In genomic region chrX:2715066-2715600, GRCh38 we compare ENCODE assay signal across 20 cellular contexts. TPM values are rescaled to one million over a fixed set of nuclear protein-coding genes. Genes with fewer than 3 reads are reported as not detected.
DNase-seq lines count a peak whose midpoint lies in the region; ATAC-seq and TF ChIP-seq lines count a peak whose summit lies in the region.
"Had no signal": no experiment of that assay in that cellular context is flagged by ENCODE, and none has a peak within 500 bp of the region (broad histone marks: within the 10 kb centered on the region; RNA-seq: fewer than 3 reads in every experiment).

No MANE protein-coding gene starts in this region.

- no peaks in the 10 kb centered on the region for H3K27me3 Mint-ChIP-seq in T-helper 2 cell treated with Interferon-gamma antibody and Interleukin-4, amounts not matched to agents 5 μg/mL and 100 μg/mL, for 36 hours (ENCODE audit: low read depth)
- H3K27me3 Mint-ChIP-seq in CD4-positive, CD25-positive, alpha-beta regulatory T cell: no peaks in the 10 kb centered on the region
- H3K27me3 Mint-ChIP-seq in activated T-helper 1 cell treated with anti-CD3 and anti-CD28 coated beads, Interleukin-12 subunit alpha, Interleukin-12 subunit beta, Interleukin-2, Interleukin-4 antibody, amounts not matched to agents 30 ng/mL and 10 ng/mL and 1 ng/mL, durations not matched to agents 14 hours and 24 hours and 36 hours (ENCODE audit: insufficient read depth): no peaks in the 10 kb centered on the region
- no peaks in the 10 kb centered on the region for H3K27me3 Mint-ChIP-seq in mesothelial cell of epicardium (ENCODE audit: low read depth)
- H3K27me3 Mint-ChIP-seq: activated B cell treated with CpG ODN at 0.5 μM for 24 hours had no signal

- H3K4me1 Mint-ChIP-seq in T-helper 2 cell treated with Interferon-gamma antibody and Interleukin-4, amounts not matched to agents 5 μg/mL and 100 μg/mL, for 36 hours (ENCODE audit: low read depth): peaks cover 46% of the 10 kb centered on the region
- H3K4me1 Mint-ChIP-seq in CD4-positive, CD25-positive, alpha-beta regulatory T cell: peaks cover 11 to 32% (median 20%) of the 10 kb centered on the region in 4 donors
- peaks cover 43% of the 10 kb centered on the region for H3K4me1 Mint-ChIP-seq in activated T-helper 1 cell treated with anti-CD3 and anti-CD28 coated beads, Interleukin-12 subunit alpha, Interleukin-12 subunit beta, Interleukin-2, Interleukin-4 antibody, amounts not matched to agents 30 ng/mL and 10 ng/mL and 1 ng/mL, durations not matched to agents 14 hours and 24 hours and 36 hours (ENCODE audit: low read depth)
- H3K4me1 Mint-ChIP-seq in mesothelial cell of epicardium: peaks cover 7% of the 10 kb centered on the region

- H3K9me3 ChIP-seq in CD4-positive, CD25-positive, alpha-beta regulatory T cell (ENCODE audit: control insufficient read depth in 2 of 2, low read length in 2 of 2): no peaks in the 10 kb centered on the region
- H3K9me3 ChIP-seq in PC-3 (ENCODE audit: low read length): no peaks in the 10 kb centered on the region
- H3K9me3 ChIP-seq: adrenal gland had no signal

- no peaks in the 10 kb centered on the region for H4K20me1 ChIP-seq in PC-3 (ENCODE audit: low read length)

- CTCF ChIA-PET in PC-3 (lab: Charles Lee): no interaction called here

- no peaks in the 10 kb centered on the region for H3K9me2 ChIP-seq in PC-3 (replicated peaks; ENCODE audit: low read length)

- H3F3A ChIP-seq in PC-3 (ENCODE audit: low read length, unreplicated experiment): no peaks in the 10 kb centered on the region

- no peak overlapping the region for H2AFZ ChIP-seq in PC-3 (ENCODE audit: low read length)

- H3K4me2 ChIP-seq in PC-3 (ENCODE audit: low read length): no peak overlapping the region

- peaks cover 21% of the 10 kb centered on the region for H3K4me1 ChIP-seq in CD4-positive, CD25-positive, alpha-beta regulatory T cell (ENCODE audit: control insufficient read depth, insufficient read depth, low read length, poor library complexity, severe bottlenecking)
- peaks cover 8% of the 10 kb centered on the region; the same call in 1 of the 2 replicates for H3K4me1 ChIP-seq in PC-3 (ENCODE audit: insufficient read depth, low read length)

- no peaks in the 10 kb centered on the region for H3K9me3 Mint-ChIP-seq in T-helper 2 cell treated with Interferon-gamma antibody and Interleukin-4, amounts not matched to agents 5 μg/mL and 100 μg/mL, for 36 hours
- H3K9me3 Mint-ChIP-seq in CD4-positive, CD25-positive, alpha-beta regulatory T cell: no peaks in the 10 kb centered on the region
- H3K9me3 Mint-ChIP-seq in activated T-helper 1 cell treated with anti-CD3 and anti-CD28 coated beads, Interleukin-12 subunit alpha, Interleukin-12 subunit beta, Interleukin-2, Interleukin-4 antibody, amounts not matched to agents 30 ng/mL and 10 ng/mL and 1 ng/mL, durations not matched to agents 14 hours and 24 hours and 36 hours: no peaks in the 10 kb centered on the region
- no peaks in the 10 kb centered on the region for H3K9me3 Mint-ChIP-seq in mesothelial cell of epicardium
- H3K9me3 Mint-ChIP-seq: activated B cell treated with CpG ODN at 0.5 μM for 24 hours had no signal

- no peaks in the 10 kb centered on the region for H3K27me3 ChIP-seq in CD4-positive, CD25-positive, alpha-beta regulatory T cell (ENCODE audit: control insufficient read depth, insufficient read depth, low read length)
- no peaks in the 10 kb centered on the region for H3K27me3 ChIP-seq in PC-3 (ENCODE audit: low read length)
- H3K27me3 ChIP-seq: adrenal gland had no signal

- DNase-seq in T-helper 2 cell treated with Interferon-gamma antibody and Interleukin-4, amounts not matched to agents 5 μg/mL and 100 μg/mL, for 36 hours (ENCODE audit: low spot score): no peak
- DNase-seq in T-helper 2 cell (no peak), mesothelial cell of epicardium (ENCODE audit: low spot score in 2 of 2, unreplicated experiment in 2 of 2) (no peak), PC-3 (no peak)
- no peak for DNase-seq in CD4-positive, CD25-positive, alpha-beta regulatory T cell
- no peak for DNase-seq in activated T-helper 1 cell treated with anti-CD3 and anti-CD28 coated beads, Interleukin-12 subunit alpha, Interleukin-12 subunit beta, Interleukin-2, Interleukin-4 antibody, amounts not matched to agents 30 ng/mL and 10 ng/mL and 1 ng/mL, durations not matched to agents 14 hours and 24 hours and 36 hours (ENCODE audit: low spot score)
- DNase-seq in activated effector memory CD4-positive, alpha-beta T cell treated with Interleukin-2 at 50 U/mL for 16 hours: no peak
- DNase-seq: 8988T; activated B cell treated with CpG ODN at 0.5 μM for 24 hours; adrenal gland; C1 segment of cervical spinal cord; effector CD8-positive, alpha-beta T cell; Karpas-422; NCI-H1092; NCI-H2107; NCI-H524 treated with DMSO at 0.1 percent for 48 hours had no signal

- POLR2A ChIA-PET in PC-3 (lab: Charles Lee; ENCODE audit: unreplicated experiment): no interaction called here

- intact Hi-C loops in activated T-helper 1 cell treated with anti-CD3 and anti-CD28 coated beads, Interleukin-12 subunit alpha, Interleukin-12 subunit beta, Interleukin-2, Interleukin-4 antibody, amounts not matched to agents 30 ng/mL and 10 ng/mL and 1 ng/mL, durations not matched to agents 14 hours and 24 hours and 36 hours (cut with micrococcal nuclease): loop anchor here (10.0 kb wide), 1 partner anchor 1380 kb away; the partner anchor contains the start of gene IL3RA
- intact Hi-C loops in PC-3 (cut with micrococcal nuclease): no loop called here

- TF ChIP-seq CTCF in mesothelial cell of epicardium (IDR thresholded peaks at IDR 0.05; ENCODE audit: unreplicated experiment) (no peak), PC-3 (conservative IDR thresholded peaks at IDR 0.05; ENCODE audit: low read depth, low read length) (no peak)

- no peak for ATAC-seq in CD4-positive, CD25-positive, alpha-beta regulatory T cell (ENCODE audit: low read depth in 2 of 2)
- no peak for ATAC-seq in GM18517 (IDR thresholded peaks at IDR 0.05; ENCODE audit: unreplicated experiment)
- ATAC-seq in PC-3: no peak

- H3K27ac Mint-ChIP-seq in T-helper 2 cell treated with Interferon-gamma antibody and Interleukin-4, amounts not matched to agents 5 μg/mL and 100 μg/mL, for 36 hours: peak overlapping the region; percentile 62
- peak overlapping the region in 2 of 3 donors; percentile 78 to 95 for H3K27ac Mint-ChIP-seq in CD4-positive, CD25-positive, alpha-beta regulatory T cell
- peak overlapping the region; percentile 74 for H3K27ac Mint-ChIP-seq in activated T-helper 1 cell treated with anti-CD3 and anti-CD28 coated beads, Interleukin-12 subunit alpha, Interleukin-12 subunit beta, Interleukin-2, Interleukin-4 antibody, amounts not matched to agents 30 ng/mL and 10 ng/mL and 1 ng/mL, durations not matched to agents 14 hours and 24 hours and 36 hours
- peak overlapping the region; percentile 10 for H3K27ac Mint-ChIP-seq in mesothelial cell of epicardium
- H3K27ac Mint-ChIP-seq: activated B cell treated with CpG ODN at 0.5 μM for 24 hours had no signal

- H3K36me3 ChIP-seq in CD4-positive, CD25-positive, alpha-beta regulatory T cell (ENCODE audit: control insufficient read depth, insufficient read depth, low read length): peaks cover 62% of the 10 kb centered on the region
- peaks cover 12% of the 10 kb centered on the region for H3K36me3 ChIP-seq in PC-3 (ENCODE audit: low read depth, low read length)

- no TSS peak for BruUV-seq in PC-3 (replicated peaks; lab: Mats Ljungman, UMichigan)

- no peak overlapping the region for H3K9ac ChIP-seq in PC-3 (ENCODE audit: low read length)

- H3K79me2 ChIP-seq in PC-3 (ENCODE audit: low read length): peaks cover 25% of the 10 kb centered on the region

- peaks cover 65% of the 10 kb centered on the region for H3K36me3 Mint-ChIP-seq in T-helper 2 cell treated with Interferon-gamma antibody and Interleukin-4, amounts not matched to agents 5 μg/mL and 100 μg/mL, for 36 hours (ENCODE audit: low read depth)
- H3K36me3 Mint-ChIP-seq in CD4-positive, CD25-positive, alpha-beta regulatory T cell: peaks cover 25% of the 10 kb centered on the region
- H3K36me3 Mint-ChIP-seq in activated T-helper 1 cell treated with anti-CD3 and anti-CD28 coated beads, Interleukin-12 subunit alpha, Interleukin-12 subunit beta, Interleukin-2, Interleukin-4 antibody, amounts not matched to agents 30 ng/mL and 10 ng/mL and 1 ng/mL, durations not matched to agents 14 hours and 24 hours and 36 hours (ENCODE audit: low read depth): peaks cover 61% of the 10 kb centered on the region
- peaks cover 36% of the 10 kb centered on the region for H3K36me3 Mint-ChIP-seq in mesothelial cell of epicardium

- H3K4me3 Mint-ChIP-seq in T-helper 2 cell treated with Interferon-gamma antibody and Interleukin-4, amounts not matched to agents 5 μg/mL and 100 μg/mL, for 36 hours: peak overlapping the region; percentile 3
- H3K4me3 Mint-ChIP-seq in CD4-positive, CD25-positive, alpha-beta regulatory T cell: peak overlapping the region in 1 of 4 donors; percentile 5
- peak overlapping the region; percentile 17 for H3K4me3 Mint-ChIP-seq in activated T-helper 1 cell treated with anti-CD3 and anti-CD28 coated beads, Interleukin-12 subunit alpha, Interleukin-12 subunit beta, Interleukin-2, Interleukin-4 antibody, amounts not matched to agents 30 ng/mL and 10 ng/mL and 1 ng/mL, durations not matched to agents 14 hours and 24 hours and 36 hours
- no peak overlapping the region for H3K4me3 Mint-ChIP-seq in mesothelial cell of epicardium
- H3K4me3 Mint-ChIP-seq: activated B cell treated with CpG ODN at 0.5 μM for 24 hours had no signal

- H3K4me3 ChIP-seq in CD4-positive, CD25-positive, alpha-beta regulatory T cell (ENCODE audit: low read depth, low read length): no peak overlapping the region
- H3K4me3 ChIP-seq in PC-3 (ENCODE audit: low read length): no peak overlapping the region
- H3K4me3 ChIP-seq: adrenal gland had no signal

- H3K27ac ChIP-seq in CD4-positive, CD25-positive, alpha-beta regulatory T cell (ENCODE audit: insufficient read depth, low read length, poor library complexity, severe bottlenecking): no peak overlapping the region
- no peak overlapping the region for H3K27ac ChIP-seq in PC-3 (ENCODE audit: low read length)
- H3K27ac ChIP-seq: adrenal gland had no signal

RNA-seq across cellular contexts. Expression of gene CD99, which starts 24.0 kb away (rescaled TPM):
- total RNA-seq in CD4-positive, CD25-positive, alpha-beta regulatory T cell: 286 TPM
- polyA plus RNA-seq in CD4-positive, CD25-positive, alpha-beta regulatory T cell: 100 to 1,000 TPM; 291 to 459 (median 385) TPM
- 421 and 437 TPM in 2 replicates for total RNA-seq in activated T-helper 1 cell treated with anti-CD3 and anti-CD28 coated beads, Interleukin-12 subunit alpha, Interleukin-12 subunit beta, Interleukin-2, Interleukin-4 antibody, amounts not matched to agents 30 ng/mL and 10 ng/mL and 1 ng/mL, durations not matched to agents 14 hours and 24 hours and 36 hours
- total RNA-seq in mesothelial cell of epicardium: 244 to 260 TPM (median 248 TPM) in 3 replicates
- 202 and 325 TPM in 2 replicates for total RNA-seq in PC-3 (2014; rRNA removed)

RNA-seq across cellular contexts. Expression of gene XG, which starts 36.7 kb away (rescaled TPM):
- not detected for total RNA-seq in CD4-positive, CD25-positive, alpha-beta regulatory T cell
- polyA plus RNA-seq in CD4-positive, CD25-positive, alpha-beta regulatory T cell: not detected
- 0.65 TPM in 1 of 2 replicates, not detected in the other for total RNA-seq in activated T-helper 1 cell treated with anti-CD3 and anti-CD28 coated beads, Interleukin-12 subunit alpha, Interleukin-12 subunit beta, Interleukin-2, Interleukin-4 antibody, amounts not matched to agents 30 ng/mL and 10 ng/mL and 1 ng/mL, durations not matched to agents 14 hours and 24 hours and 36 hours
- total RNA-seq in mesothelial cell of epicardium (0.60 to 1.3 TPM (median 1.2 TPM) in 3 replicates), PC-3 (2014; rRNA removed) (not detected in 2 replicates)
- total RNA-seq: activated B cell treated with CpG ODN at 0.5 μM for 24 hours, adrenal gland, HT1080, lung microvascular endothelial cell, temporal lobe had no signal

Comparison
In these comparisons a context has a peak if more than half of its experiments do, and no peak if none do; other contexts are left out.
1. H3K27ac Mint-ChIP-seq: peak in every context shown above with its lines; median percentile 86 in CD4-positive, CD25-positive, alpha-beta regulatory T cell; 74 in activated T-helper 1 cell treated with anti-CD3 and anti-CD28 coated beads, Interleukin-12 subunit alpha, Interleukin-12 subunit beta, Interleukin-2, Interleukin-4 antibody, amounts not matched to agents 30 ng/mL and 10 ng/mL and 1 ng/mL, durations not matched to agents 14 hours and 24 hours and 36 hours; 62 in T-helper 2 cell treated with Interferon-gamma antibody and Interleukin-4, amounts not matched to agents 5 μg/mL and 100 μg/mL, for 36 hours; 10 in mesothelial cell of epicardium.